ENCODE assay signal across 2 cellular contexts in genomic region chr10:34922138-34922537, GRCh38.
TF ChIP-seq lines count a peak whose summit lies in the region.

No MANE protein-coding gene starts in this region.

TF ChIP-seq in IMR-90, 13 proteins besides CTCF, POLR2A, EP300 and RAD21:
- TF ChIP-seq CEBPB (IDR thresholded peaks at IDR 0.05; ENCODE audit: low read depth, low read length) (no peak), SMC3 (IDR thresholded peaks at IDR 0.05; ENCODE audit: low read depth, low read length) (no peak), FOS (IDR thresholded peaks at IDR 0.05; ENCODE audit: low read depth, low read length) (no peak), MXI1 (IDR thresholded peaks at IDR 0.05; ENCODE audit: borderline replicate concordance, low read depth, low read length) (no peak), NFE2L2 (IDR thresholded peaks at IDR 0.05; ENCODE audit: low read depth, low read length) (no peak), MAFK (IDR thresholded peaks at IDR 0.05; ENCODE audit: low read depth, low read length) (no peak), RCOR1 (IDR thresholded peaks at IDR 0.05; ENCODE audit: insufficient replicate concordance, low read length) (no peak), MAZ (IDR thresholded peaks at IDR 0.05; ENCODE audit: borderline replicate concordance, low read depth, low read length) (no peak)
- TF ChIP-seq, protein P1, sequence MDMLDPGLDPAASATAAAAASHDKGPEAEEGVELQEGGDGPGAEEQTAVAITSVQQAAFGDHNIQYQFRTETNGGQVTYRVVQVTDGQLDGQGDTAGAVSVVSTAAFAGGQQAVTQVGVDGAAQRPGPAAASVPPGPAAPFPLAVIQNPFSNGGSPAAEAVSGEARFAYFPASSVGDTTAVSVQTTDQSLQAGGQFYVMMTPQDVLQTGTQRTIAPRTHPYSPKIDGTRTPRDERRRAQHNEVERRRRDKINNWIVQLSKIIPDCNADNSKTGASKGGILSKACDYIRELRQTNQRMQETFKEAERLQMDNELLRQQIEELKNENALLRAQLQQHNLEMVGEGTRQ (IDR thresholded peaks at IDR 0.05; ENCODE audit: low read depth, low read length) = no peak

TF ChIP-seq in K562, 482 proteins besides CTCF, POLR2A, EP300 and RAD21:
- TF ChIP-seq ZNF263 (CRISPR knock-in tag; IDR thresholded peaks at IDR 0.05; ENCODE audit: borderline replicate concordance) (peak; percentile 31; the same call in 1 of the 2 replicates), TEAD2 (tag; IDR thresholded peaks at IDR 0.05) (no peak)
TF ChIP-seq in K562: peak in this region for 1.
